Comparison of ENCODE assay signal across 12 cellular contexts in genomic region chr14:89339158-89339557, GRCh38.
A peak's percentile ranks its signal among the peaks of the same experiment; 100 is the strongest.
DNase-seq lines count a peak whose midpoint lies in the region; ATAC-seq, FAIRE-seq and TF ChIP-seq lines count a peak whose summit lies in the region.
"Had no signal": no experiment of that assay in that cellular context is flagged by ENCODE, and none has a peak within 500 bp of the region (broad histone marks: within the 10 kb centered on the region; RNA-seq: fewer than 3 reads in every experiment).

No MANE protein-coding gene starts in this region.

- H3K9me2 ChIP-seq in SU-DHL-6 (replicated peaks; ENCODE audit: insufficient read depth, low read length): no peaks in the 10 kb centered on the region

- in situ Hi-C loops in gastrocnemius medialis (cut with MboI; ENCODE audit: low sequenced_read_pairs in 4 of 4): no loop called here

- H3K9me3 ChIP-seq in AG04450 (ENCODE audit: control insufficient read depth, insufficient read depth, low read length): no peaks in the 10 kb centered on the region
- no peaks in the 10 kb centered on the region for H3K9me3 ChIP-seq in SU-DHL-6 (ENCODE audit: insufficient read depth, low read length)
- no peaks in the 10 kb centered on the region for H3K9me3 ChIP-seq in keratinocyte (ENCODE audit: control insufficient read depth, low read depth, low read length)
- H3K9me3 ChIP-seq in gastrocnemius medialis: no peaks in the 10 kb centered on the region
- H3K9me3 ChIP-seq: SJSA1 had no signal

- no peak for TF ChIP-seq POLR2A in gastrocnemius medialis (IDR thresholded peaks at IDR 0.05)

- peaks cover 3% of the 10 kb centered on the region for H3K9me1 ChIP-seq in keratinocyte (ENCODE audit: control insufficient read depth, extremely low read depth, insufficient read depth, low read length)

- H3K4me1 ChIP-seq in keratinocyte (ENCODE audit: control insufficient read depth, extremely low read depth, insufficient read depth, low read length): peaks cover 14% of the 10 kb centered on the region
- H3K4me1 ChIP-seq in gastrocnemius medialis: peaks cover 65 to 70% of the 10 kb centered on the region in 2 donors

- intact Hi-C loops in gastrocnemius medialis (cut with DNase I; ENCODE audit: low total_unique reads): loop anchor here (5.0 kb wide), 1 partner anchor 78 kb away; the partner anchor contains the start of gene FOXN3

- dilution Hi-C loops in keratinocyte (cut with MboI; ENCODE audit: extremely low pct_ligation_motif_present, low sequenced_read_pairs): no loop called here

- no peak for ATAC-seq in gastrocnemius medialis
- ATAC-seq in HG03521 (IDR thresholded peaks at IDR 0.05; ENCODE audit: unreplicated experiment): no peak

- DNase-seq in AG04450 (ENCODE audit: low read depth, low spot score) (no peak), keratinocyte (ENCODE audit: low read depth, low spot score) (no peak), gastrocnemius medialis (no peak), iPS-NIHi7 (ENCODE audit: extremely low spot score) (no peak), HFFc6 (no peak), NOMO-1 treated with dmso at 0.1 percent for 144 hours (lab: John Stamatoyannopoulos, UW; ENCODE audit: unreplicated experiment) (no peak)
- DNase-seq: ACHN, GF-D8 had no signal

- no peak overlapping the region for H3K27ac Mint-ChIP-seq in HFFc6

- H3K27ac ChIP-seq in AG04450 (ENCODE audit: low read depth, low read length): peak overlapping the region; percentile 59
- peak overlapping the region; percentile 89 for H3K27ac ChIP-seq in SU-DHL-6 (ENCODE audit: low read depth, low read length)
- H3K27ac ChIP-seq in keratinocyte (ENCODE audit: control insufficient read depth, insufficient read depth, low read length): no peak overlapping the region
- H3K27ac ChIP-seq in gastrocnemius medialis: peak overlapping the region; percentile 37 to 74 (median 58)
- H3K27ac ChIP-seq: parathyroid adenoma, SJSA1 had no signal

- CTCF ChIA-PET in AG04450 (lab: Charles Lee): no interaction called here

- H3K9ac ChIP-seq in SU-DHL-6 (ENCODE audit: low read length): peak overlapping the region; percentile 52
- no peak overlapping the region for H3K9ac ChIP-seq in keratinocyte (ENCODE audit: control insufficient read depth, extremely low read depth, insufficient read depth, low read length)
- H3K9ac ChIP-seq: parathyroid adenoma had no signal

- H4K20me1 ChIP-seq in SU-DHL-6 (ENCODE audit: low read depth, low read length) (no peaks in the 10 kb centered on the region), keratinocyte (ENCODE audit: control insufficient read depth, extremely low read depth, insufficient read depth, low read length) (no peaks in the 10 kb centered on the region)

- H3K4me3 ChIP-seq in AG04450 (ENCODE audit: low read depth, low read length): no peak overlapping the region
- H3K4me3 ChIP-seq in SU-DHL-6 (ENCODE audit: insufficient read depth, low read length, poor library complexity, severe bottlenecking): no peak overlapping the region
- H3K4me3 ChIP-seq in keratinocyte (ENCODE audit: control insufficient read depth in 2 of 3, extremely low read depth in 1 of 3, insufficient read depth in 2 of 3, low read depth in 1 of 3, low read length in 3 of 3): no peak overlapping the region
- no peak overlapping the region for H3K4me3 ChIP-seq in gastrocnemius medialis
- H3K4me3 ChIP-seq: SJSA1 had no signal

- no peaks in the 10 kb centered on the region for H3K27me3 Mint-ChIP-seq in HFFc6 (ENCODE audit: insufficient read depth)

- H3K27me3 ChIP-seq in AG04450 (ENCODE audit: control insufficient read depth, insufficient read depth, low read length) (no peaks in the 10 kb centered on the region), SU-DHL-6 (ENCODE audit: low read length) (no peaks in the 10 kb centered on the region), keratinocyte (ENCODE audit: control insufficient read depth, extremely low read depth, insufficient read depth, low read length) (no peaks in the 10 kb centered on the region), gastrocnemius medialis (no peaks in the 10 kb centered on the region)
- H3K27me3 ChIP-seq: SJSA1 had no signal

- H3K4me3 Mint-ChIP-seq in HFFc6: no peak overlapping the region

- H3K79me2 ChIP-seq in SU-DHL-6 (ENCODE audit: insufficient read depth, low read length) (peaks cover 68% of the 10 kb centered on the region), keratinocyte (ENCODE audit: control insufficient read depth, insufficient read depth, low read length) (no peaks in the 10 kb centered on the region)
- H3K79me2 ChIP-seq: parathyroid adenoma had no signal

- peaks cover 44% of the 10 kb centered on the region for H3F3A ChIP-seq in SU-DHL-6 (ENCODE audit: insufficient read depth)

- H3K4me2 ChIP-seq in SU-DHL-6 (ENCODE audit: low read depth, low read length, poor library complexity, severe bottlenecking) (peak overlapping the region; percentile 54), keratinocyte (ENCODE audit: control insufficient read depth, extremely low read depth, insufficient read depth, low read depth, low read length) (peak overlapping the region; percentile 39)

- POLR2A ChIA-PET in AG04450 (lab: Yijun Ruan, JAX): interaction anchor here (0.6 kb wide), 1 partner anchor 475 kb away, joined by 4 read pairs; no protein-coding TSS in a partner anchor

- TF ChIP-seq CTCF in AG04450 (IDR thresholded peaks at IDR 0.05; ENCODE audit: low read depth, low read length) (no peak), SU-DHL-6 (IDR thresholded peaks at IDR 0.05; ENCODE audit: insufficient read depth, low read length, poor library complexity, severe bottlenecking) (no peak), keratinocyte (optimal IDR thresholded peaks at IDR 0.05 in 1 of 3, IDR thresholded peaks at IDR 0.05 in 1 of 3, conservative IDR thresholded peaks at IDR 0.05 in 1 of 3; ENCODE audit: extremely low read depth in 1 of 3, insufficient read depth in 2 of 3, low read length in 3 of 3) (no peak), gastrocnemius medialis (IDR thresholded peaks at IDR 0.05 in 4 of 5, conservative IDR thresholded peaks at IDR 0.05 in 1 of 5) (no peak), HFFc6 (IDR thresholded peaks at IDR 0.05) (no peak)

- peaks cover 34% of the 10 kb centered on the region for H3K4me1 Mint-ChIP-seq in HFFc6 (ENCODE audit: low read depth)

- H3K36me3 ChIP-seq in SU-DHL-6 (ENCODE audit: low read length) (no peaks in the 10 kb centered on the region), keratinocyte (ENCODE audit: control insufficient read depth in 2 of 2, extremely low read depth in 1 of 2, insufficient read depth in 2 of 2, low read length in 2 of 2) (no peaks in the 10 kb centered on the region), gastrocnemius medialis (no peaks in the 10 kb centered on the region)
- H3K36me3 ChIP-seq: SJSA1 had no signal

- 0 out of 2 replicates have a peak, but pooled peaks cover under 1% of the 10 kb centered on the region for H3K36me3 Mint-ChIP-seq in HFFc6 (ENCODE audit: low read depth)

- FAIRE-seq in keratinocyte (lab: Jason Lieb, UNC): no peak

- H3K9me3 Mint-ChIP-seq in HFFc6: no peaks in the 10 kb centered on the region

- H2AFZ ChIP-seq in SU-DHL-6 (ENCODE audit: low read depth, low read length, severe bottlenecking): no peak overlapping the region
- H2AFZ ChIP-seq in keratinocyte (ENCODE audit: control insufficient read depth, low read length): peak overlapping the region; percentile 4
- H2AFZ ChIP-seq: parathyroid adenoma had no signal
